In genomic region chrX:68196939-68197791, GRCh38 we compare ENCODE assay signal across 1 cellular context.
TF ChIP-seq lines count a peak whose summit lies in the region.

No MANE protein-coding gene starts in this region.

TF ChIP-seq in WTC11, 78 proteins besides CTCF, POLR2A, EP300 and RAD21 (continued from another document):
- no peak for TF ChIP-seq ATF6 (CRISPR knock-in tag; IDR thresholded peaks at IDR 0.05)
